Comparison of ENCODE assay signal across 36 cellular contexts in genomic region chr4:101076032-101076431, GRCh38.
"Had no signal": no experiment of that assay in that cellular context is flagged by ENCODE, and none has a peak within 500 bp of the region (broad histone marks: within the 10 kb centered on the region; RNA-seq: fewer than 3 reads in every experiment).

No MANE protein-coding gene starts in this region.

- H3K9me3 Mint-ChIP-seq: activated CD4-positive, alpha-beta memory T cell treated with anti-CD3 and anti-CD28 coated beads, Interleukin-2, amount 10 ng/mL, durations not matched to agents 7 days and 5 days; activated CD4-positive, alpha-beta T cell treated with anti-CD3 and anti-CD28 coated beads, Interleukin-2, amount 10 ng/mL, durations not matched to agents 7 days and 5 days; activated naive CD4-positive, alpha-beta T cell treated with anti-CD3 and anti-CD28 coated beads, Interleukin-2, amount 10 ng/mL, durations not matched to agents 7 days and 5 days; activated naive CD4-positive, alpha-beta T cell treated with anti-CD3 and anti-CD28 coated beads, Interleukin-2, amount 50 U/mL, for 24 hours; activated naive CD8-positive, alpha-beta T cell treated with anti-CD3 and anti-CD28 coated beads, Interleukin-2, amount 10 ng/mL, durations not matched to agents 7 days and 5 days; activated naive CD8-positive, alpha-beta T cell treated with anti-CD3 and anti-CD28 coated beads, Interleukin-2, amount 50 U/mL, for 24 hours; activated T-cell treated with anti-CD3 and anti-CD28 coated beads, Interleukin-2, amount 50 U/mL, for 24 hours; activated T-helper 2 cell treated with anti-CD3 and anti-CD28 coated beads, Interferon-gamma antibody, Interleukin-2, Interleukin-4, amounts not matched to agents 10 μg/mL and 5 μg/mL and 100 μg/mL, durations not matched to agents 14 hours and 24 hours and 36 hours; T-helper 2 cell treated with Interferon-gamma antibody and Interleukin-4, amounts not matched to agents 5 μg/mL and 100 μg/mL, for 36 hours had no signal

- DNase-seq: activated CD4-positive, alpha-beta memory T cell treated with anti-CD3 and anti-CD28 coated beads, Interleukin-2, amount 10 ng/mL, durations not matched to agents 7 days and 5 days; activated CD4-positive, alpha-beta T cell treated with anti-CD3 and anti-CD28 coated beads for 1 hour; activated CD4-positive, alpha-beta T cell treated with anti-CD3 and anti-CD28 coated beads for 36 hours; activated CD4-positive, alpha-beta T cell treated with anti-CD3 and anti-CD28 coated beads for 48 hours; activated CD4-positive, alpha-beta T cell treated with anti-CD3 and anti-CD28 coated beads, Interleukin-2, amount 10 ng/mL, durations not matched to agents 7 days and 5 days; activated CD4-positive, alpha-beta T cell treated with anti-CD3 and anti-CD28 coated beads, Interleukin-2, amount 50 U/mL, for 48 hours; activated CD4-positive, CD25-positive, alpha-beta regulatory T cell; activated CD8-positive, alpha-beta memory T cell treated with anti-CD3 and anti-CD28 coated beads for 24 hours; activated CD8-positive, alpha-beta memory T cell treated with anti-CD3 and anti-CD28 coated beads, Interleukin-2, amount 10 ng/mL, durations not matched to agents 7 days and 5 days; activated CD8-positive, alpha-beta memory T cell treated with anti-CD3 and anti-CD28 coated beads, Interleukin-2, amount 50 U/mL, for 48 hours; activated CD8-positive, alpha-beta T cell treated with anti-CD3 and anti-CD28 coated beads, Interleukin-2, amount 10 ng/mL, durations not matched to agents 7 days and 5 days; activated effector memory CD4-positive, alpha-beta T cell treated with Interleukin-2 at 50 U/mL for 16 hours; activated gamma-delta T cell; activated naive CD4-positive, alpha-beta T cell treated with anti-CD3 and anti-CD28 coated beads, Interleukin-2, amount 10 ng/mL, durations not matched to agents 7 days and 5 days; activated naive CD4-positive, alpha-beta T cell treated with Interleukin-2 at 50 U/mL for 16 hours; activated naive CD8-positive, alpha-beta T cell treated with anti-CD3 and anti-CD28 coated beads, Interleukin-2, amount 10 ng/mL, durations not matched to agents 7 days and 5 days; activated naive CD8-positive, alpha-beta T cell treated with anti-CD3 and anti-CD28 coated beads, Interleukin-2, amount 50 U/mL, for 24 hours; activated T-cell treated with anti-CD3 and anti-CD28 coated beads, Interleukin-2, amount 50 U/mL, for 24 hours; activated T-cell treated with anti-CD3 and anti-CD28 coated beads, Interleukin-2, amount 50 U/mL, for 48 hours; amygdala; anterior cingulate cortex; body of pancreas; brain microvascular endothelial cell; central memory CD4-positive, alpha-beta T cell; T-helper 2 cell; T-helper 9 cell; WERI-Rb-1 had no signal

- H3K9me3 ChIP-seq: ascending aorta, body of pancreas, breast epithelium had no signal

- H3K4me1 Mint-ChIP-seq: activated naive CD8-positive, alpha-beta T cell treated with anti-CD3 and anti-CD28 coated beads, Interleukin-2, amount 10 ng/mL, durations not matched to agents 7 days and 5 days had no signal

- H3K4me3 Mint-ChIP-seq: activated CD4-positive, alpha-beta memory T cell treated with anti-CD3 and anti-CD28 coated beads, Interleukin-2, amount 10 ng/mL, durations not matched to agents 7 days and 5 days; activated CD4-positive, alpha-beta T cell treated with anti-CD3 and anti-CD28 coated beads for 36 hours; activated CD4-positive, alpha-beta T cell treated with anti-CD3 and anti-CD28 coated beads, Interleukin-2, amount 10 ng/mL, durations not matched to agents 7 days and 5 days; activated CD8-positive, alpha-beta memory T cell treated with anti-CD3 and anti-CD28 coated beads, Interleukin-2, amount 10 ng/mL, durations not matched to agents 7 days and 5 days; activated CD8-positive, alpha-beta T cell treated with anti-CD3 and anti-CD28 coated beads, Interleukin-2, amount 10 ng/mL, durations not matched to agents 7 days and 5 days; activated naive CD4-positive, alpha-beta T cell treated with anti-CD3 and anti-CD28 coated beads, Interleukin-2, amount 10 ng/mL, durations not matched to agents 7 days and 5 days; activated naive CD4-positive, alpha-beta T cell treated with anti-CD3 and anti-CD28 coated beads, Interleukin-2, amount 50 U/mL, for 24 hours; activated naive CD8-positive, alpha-beta T cell; activated naive CD8-positive, alpha-beta T cell treated with anti-CD3 and anti-CD28 coated beads, Interleukin-2, amount 10 ng/mL, durations not matched to agents 7 days and 5 days; activated naive CD8-positive, alpha-beta T cell treated with anti-CD3 and anti-CD28 coated beads, Interleukin-2, amount 50 U/mL, for 24 hours; activated T-cell treated with anti-CD3 and anti-CD28 coated beads, Interleukin-2, amount 50 U/mL, for 24 hours; T-helper 2 cell treated with Interferon-gamma antibody and Interleukin-4, amounts not matched to agents 5 μg/mL and 100 μg/mL, for 36 hours; WTC11 had no signal

- H3K27me3 Mint-ChIP-seq: activated CD4-positive, alpha-beta memory T cell treated with anti-CD3 and anti-CD28 coated beads, Interleukin-2, amount 10 ng/mL, durations not matched to agents 7 days and 5 days; activated CD4-positive, alpha-beta T cell treated with anti-CD3 and anti-CD28 coated beads for 36 hours; activated CD4-positive, alpha-beta T cell treated with anti-CD3 and anti-CD28 coated beads, Interleukin-2, amount 10 ng/mL, durations not matched to agents 7 days and 5 days; activated CD8-positive, alpha-beta memory T cell treated with anti-CD3 and anti-CD28 coated beads, Interleukin-2, amount 10 ng/mL, durations not matched to agents 7 days and 5 days; activated naive CD4-positive, alpha-beta T cell treated with anti-CD3 and anti-CD28 coated beads, Interleukin-2, amount 10 ng/mL, durations not matched to agents 7 days and 5 days; activated naive CD4-positive, alpha-beta T cell treated with anti-CD3 and anti-CD28 coated beads, Interleukin-2, amount 50 U/mL, for 24 hours; activated naive CD8-positive, alpha-beta T cell; activated naive CD8-positive, alpha-beta T cell treated with anti-CD3 and anti-CD28 coated beads, Interleukin-2, amount 10 ng/mL, durations not matched to agents 7 days and 5 days; activated naive CD8-positive, alpha-beta T cell treated with anti-CD3 and anti-CD28 coated beads, Interleukin-2, amount 50 U/mL, for 24 hours; activated T-cell treated with anti-CD3 and anti-CD28 coated beads, Interleukin-2, amount 50 U/mL, for 24 hours had no signal

- H3K36me3 ChIP-seq: ascending aorta, brain microvascular endothelial cell, breast epithelium, WERI-Rb-1 had no signal

- FAIRE-seq: TTC549 had no signal

- H3K27me3 ChIP-seq: ascending aorta, body of pancreas, brain microvascular endothelial cell, breast epithelium had no signal

- H3K4me1 ChIP-seq: ascending aorta, body of pancreas, breast epithelium had no signal

- ATAC-seq: activated CD4-positive, alpha-beta T cell treated with anti-CD3 and anti-CD28 coated beads for 36 hours; activated CD4-positive, CD25-positive, alpha-beta regulatory T cell treated with anti-CD3 and anti-CD28 coated beads, Interleukin-2, amount 50 U/mL, for 24 hours; activated CD8-positive, alpha-beta memory T cell treated with anti-CD3 and anti-CD28 coated beads, Interleukin-2, amount 10 ng/mL, durations not matched to agents 7 days and 5 days; activated CD8-positive, alpha-beta T cell treated with anti-CD3 and anti-CD28 coated beads, Interleukin-2, amount 10 ng/mL, durations not matched to agents 7 days and 5 days; activated naive CD8-positive, alpha-beta T cell treated with anti-CD3 and anti-CD28 coated beads, Interleukin-2, amount 50 U/mL, for 24 hours; body of pancreas; WTC11 had no signal

- H3K27ac Mint-ChIP-seq: activated CD4-positive, alpha-beta memory T cell treated with anti-CD3 and anti-CD28 coated beads, Interleukin-2, amount 10 ng/mL, durations not matched to agents 7 days and 5 days; activated CD4-positive, alpha-beta T cell treated with anti-CD3 and anti-CD28 coated beads for 36 hours; activated CD4-positive, alpha-beta T cell treated with anti-CD3 and anti-CD28 coated beads, Interleukin-2, amount 10 ng/mL, durations not matched to agents 7 days and 5 days; activated CD8-positive, alpha-beta memory T cell treated with anti-CD3 and anti-CD28 coated beads, Interleukin-2, amount 10 ng/mL, durations not matched to agents 7 days and 5 days; activated CD8-positive, alpha-beta T cell treated with anti-CD3 and anti-CD28 coated beads, Interleukin-2, amount 10 ng/mL, durations not matched to agents 7 days and 5 days; activated naive CD4-positive, alpha-beta T cell treated with anti-CD3 and anti-CD28 coated beads, Interleukin-2, amount 10 ng/mL, durations not matched to agents 7 days and 5 days; activated naive CD4-positive, alpha-beta T cell treated with anti-CD3 and anti-CD28 coated beads, Interleukin-2, amount 50 U/mL, for 24 hours; activated naive CD8-positive, alpha-beta T cell; activated naive CD8-positive, alpha-beta T cell treated with anti-CD3 and anti-CD28 coated beads, Interleukin-2, amount 10 ng/mL, durations not matched to agents 7 days and 5 days; activated naive CD8-positive, alpha-beta T cell treated with anti-CD3 and anti-CD28 coated beads, Interleukin-2, amount 50 U/mL, for 24 hours; activated T-cell treated with anti-CD3 and anti-CD28 coated beads, Interleukin-2, amount 50 U/mL, for 24 hours; activated T-helper 2 cell treated with anti-CD3 and anti-CD28 coated beads, Interferon-gamma antibody, Interleukin-2, Interleukin-4, amounts not matched to agents 10 μg/mL and 5 μg/mL and 100 μg/mL, durations not matched to agents 14 hours and 24 hours and 36 hours; T-helper 2 cell treated with Interferon-gamma antibody and Interleukin-4, amounts not matched to agents 5 μg/mL and 100 μg/mL, for 36 hours; WTC11 had no signal

- H3K4me3 ChIP-seq: ascending aorta, body of pancreas, breast epithelium had no signal

- H3K27ac ChIP-seq: ascending aorta, body of pancreas, brain microvascular endothelial cell, breast epithelium, WERI-Rb-1 had no signal
